Comparison of ENCODE assay signal across 11 cellular contexts in genomic region chr11:75733346-75734107, GRCh38. TPM values are rescaled to one million over a fixed set of nuclear protein-coding genes. Genes with fewer than 3 reads are reported as not detected.
DNase-seq lines count a peak whose midpoint lies in the region; ATAC-seq and TF ChIP-seq lines count a peak whose summit lies in the region.
"Had no signal": no experiment of that assay in that cellular context is flagged by ENCODE, and none has a peak within 500 bp of the region (broad histone marks: within the 10 kb centered on the region; RNA-seq: fewer than 3 reads in every experiment).

No MANE protein-coding gene starts in this region.

- H3K4me1 ChIP-seq in ascending aorta, result peaks cover 2 to 3% of the 10 kb centered on the region in 2 donors
- peaks cover 5% of the 10 kb centered on the region for H3K4me1 ChIP-seq in mucosa of descending colon (ENCODE audit: low read depth)
- no peaks in the 10 kb centered on the region for H3K4me1 ChIP-seq in CD8-positive, alpha-beta memory T cell (ENCODE audit: insufficient read depth, low read length)

- intact Hi-C loops in ascending aorta (cut with DNase I) (no loop called here), mucosa of descending colon (cut with DNase I, micrococcal nuclease) (no loop called here)

- H3K27ac Mint-ChIP-seq in CD8-positive, alpha-beta memory T cell, result no peak overlapping the region

- no peaks in the 10 kb centered on the region for H3K27me3 ChIP-seq in ascending aorta
- no peaks in the 10 kb centered on the region for H3K27me3 ChIP-seq in CD8-positive, alpha-beta memory T cell (ENCODE audit: insufficient read depth, low read length, poor library complexity, severe bottlenecking)

- H3K9me3 ChIP-seq in ascending aorta, result no peaks in the 10 kb centered on the region
- no peaks in the 10 kb centered on the region for H3K9me3 ChIP-seq in mucosa of descending colon
- no peaks in the 10 kb centered on the region for H3K9me3 ChIP-seq in CD8-positive, alpha-beta memory T cell (ENCODE audit: low read length)

- POLR2A ChIA-PET in CD8-positive, alpha-beta memory T cell (lab: Charles Lee), result no interaction called here

- H3K36me3 ChIP-seq in ascending aorta (no peaks in the 10 kb centered on the region), mucosa of descending colon (ENCODE audit: low read depth) (no peaks in the 10 kb centered on the region)
- H3K36me3 ChIP-seq in CD8-positive, alpha-beta memory T cell (ENCODE audit: insufficient read depth, low read length), result no peaks in the 10 kb centered on the region

- no peak overlapping the region for H3K4me3 Mint-ChIP-seq in CD8-positive, alpha-beta memory T cell

- no peaks in the 10 kb centered on the region for H3K9me3 Mint-ChIP-seq in CD8-positive, alpha-beta memory T cell

- peaks cover 0 to 3% (median 0%) of the 10 kb centered on the region in 3 donors for H3K36me3 Mint-ChIP-seq in CD8-positive, alpha-beta memory T cell

- peak; percentile 51 for ATAC-seq in GM21619 (IDR thresholded peaks at IDR 0.05; ENCODE audit: unreplicated experiment)
- ATAC-seq in mucosa of descending colon, result peak; percentile 82
- no peak for ATAC-seq in HG02763 (IDR thresholded peaks at IDR 0.05; ENCODE audit: unreplicated experiment)
- no peak for ATAC-seq in GM21529 (IDR thresholded peaks at IDR 0.05; ENCODE audit: unreplicated experiment)
- ATAC-seq in HG02798 (IDR thresholded peaks at IDR 0.05; ENCODE audit: poor library complexity, unreplicated experiment), result no peak

- H3K4me1 Mint-ChIP-seq in CD8-positive, alpha-beta memory T cell, result no peaks in the 10 kb centered on the region

- peaks cover 11 to 34% of the 10 kb centered on the region in 2 donors for H3K27me3 Mint-ChIP-seq in CD8-positive, alpha-beta memory T cell

- DNase-seq in Ammon's horn (ENCODE audit: low spot score) (peak; percentile 30), ascending aorta (ENCODE audit: low spot score in 2 of 2) (peak in 1 of 2 donors; percentile 62), mucosa of descending colon (no peak)
- no peak for DNase-seq in CD8-positive, alpha-beta memory T cell
- DNase-seq: activated T-cell treated with anti-CD3 and anti-CD28 coated beads, Interleukin-2, amount 50 U/mL, for 48 hours; DND-41 had no signal

- CTCF ChIA-PET in CD8-positive, alpha-beta memory T cell (lab: Charles Lee), result no interaction called here

- H3K4me3 ChIP-seq in ascending aorta (no peak overlapping the region), mucosa of descending colon (no peak overlapping the region)
- no peak overlapping the region for H3K4me3 ChIP-seq in CD8-positive, alpha-beta memory T cell (ENCODE audit: low read length)

- TF ChIP-seq CTCF in ascending aorta (IDR thresholded peaks at IDR 0.05), result no peak
- TF ChIP-seq CTCF in mucosa of descending colon (IDR thresholded peaks at IDR 0.05), result no peak

- peak overlapping the region; percentile 23 to 53 for H3K27ac ChIP-seq in ascending aorta
- no peak overlapping the region for H3K27ac ChIP-seq in CD8-positive, alpha-beta memory T cell (ENCODE audit: low read depth, low read length)

RNA-seq across cellular contexts. Expression of gene MOGAT2, which starts 15.9 kb away (rescaled TPM):
- not detected for total RNA-seq in ascending aorta
- 100 to 1,000 TPM in 2 of 3 donors, 10 to 100 TPM in 1; 86.4 to 247 (median 192) TPM for total RNA-seq in mucosa of descending colon
- total RNA-seq in CD8-positive, alpha-beta memory T cell, result not detected
- polyA plus RNA-seq in CD8-positive, alpha-beta memory T cell, result not detected
- total RNA-seq: MCF 10A had no signal

RNA-seq across cellular contexts. Expression of gene DGAT2, which starts 35.1 kb away (rescaled TPM):
- 26.2 TPM for total RNA-seq in ascending aorta
- 1 to 10 TPM; 3.4 to 4.2 (median 3.5) TPM for total RNA-seq in mucosa of descending colon
- total RNA-seq in CD8-positive, alpha-beta memory T cell, result 1 to 10 TPM; 5.5 to 5.6 TPM
- polyA plus RNA-seq in CD8-positive, alpha-beta memory T cell, result not detected

Comparison
In these comparisons a context has a peak if more than half of its experiments do, and no peak if none do; other contexts are left out.
1. ATAC-seq: peak in GM21619 (single experiment) and mucosa of descending colon (single experiment); none in HG02763 (single experiment), GM21529 (single experiment) and HG02798 (single experiment).
2. RNA of gene MOGAT2, which starts 15.9 kb away (total RNA-seq): 86.4 to 247 TPM in mucosa of descending colon; not detected in ascending aorta (single experiment) and not detected in CD8-positive, alpha-beta memory T cell; every median in the first group is over 10 times any median in the second.